In the genomic region with DNA sequence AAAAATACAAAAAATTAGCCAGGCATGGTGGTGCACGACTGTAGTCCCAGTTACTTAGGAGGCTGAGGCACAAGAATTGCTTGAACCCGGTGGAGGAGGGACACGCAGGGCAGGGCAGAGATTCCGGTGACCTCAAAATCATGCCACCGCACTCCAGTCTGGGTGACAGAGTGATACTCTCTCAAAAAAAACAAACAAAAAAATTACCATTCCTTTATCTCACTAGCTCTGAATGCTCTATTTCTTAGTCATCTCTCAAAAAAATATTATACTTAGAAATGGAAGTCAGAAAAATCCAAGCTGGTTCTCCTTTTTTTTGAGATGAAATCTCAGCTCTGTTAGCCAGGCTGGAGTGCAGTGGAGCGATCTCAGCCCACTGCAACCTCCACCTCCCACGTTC, we compare ENCODE assay signal across 18 cellular contexts. TPM values are rescaled to one million over a fixed set of nuclear protein-coding genes. Genes with fewer than 3 reads are reported as not detected.
A peak's percentile ranks its signal among the peaks of the same experiment; 100 is the strongest.
DNase-seq lines count a peak whose midpoint lies in the region; ATAC-seq, FAIRE-seq and TF ChIP-seq lines count a peak whose summit lies in the region.
"Had no signal": no experiment of that assay in that cellular context is flagged by ENCODE, and none has a peak within 500 bp of the region (broad histone marks: within the 10 kb centered on the region; RNA-seq: fewer than 3 reads in every experiment).

No MANE protein-coding gene starts in this region.

- intact Hi-C loops in endothelial cell of umbilical vein (cut with micrococcal nuclease) = loop anchor here (2.0 kb wide), 1 partner anchor 52 kb away; no protein-coding TSS in a partner anchor

- H3K4me1 ChIP-seq in endothelial cell of umbilical vein (ENCODE audit: control insufficient read depth, extremely low read depth, insufficient read depth, low read length) (peaks cover 17% of the 10 kb centered on the region), smooth muscle cell (ENCODE audit: low read depth) (peaks cover 25% of the 10 kb centered on the region)

- no peaks in the 10 kb centered on the region for H3K9me1 ChIP-seq in endothelial cell of umbilical vein (replicated peaks; ENCODE audit: control insufficient read depth, extremely low read depth, insufficient read depth, low read length)

- dilution Hi-C loops in endothelial cell of umbilical vein (cut with MboI; ENCODE audit: extremely low pct_ligation_motif_present, low sequenced_read_pairs) = no loop called here

- BruUV-seq in endothelial cell of umbilical vein (replicated peaks; lab: Mats Ljungman, UMichigan) = no TSS peak

- H3K27ac ChIP-seq in endothelial cell of umbilical vein (ENCODE audit: insufficient read depth, low read depth, low read length) (peak overlapping the region; percentile 28), smooth muscle cell (ENCODE audit: low read depth) (peak overlapping the region; percentile 37)
- H3K27ac ChIP-seq: neutrophil, WERI-Rb-1 had no signal

- H3K9me3 ChIP-seq in endothelial cell of umbilical vein (replicated peaks; ENCODE audit: control insufficient read depth, insufficient read depth, low read length) (no peaks in the 10 kb centered on the region), smooth muscle cell (replicated peaks; ENCODE audit: low read depth) (no peaks in the 10 kb centered on the region)
- H3K9me3 ChIP-seq: neutrophil had no signal

- H3K9me3 Mint-ChIP-seq in activated T-cell treated with anti-CD3 and anti-CD28 coated beads, Interleukin-2, amount 50 U/mL, for 24 hours = no peaks in the 10 kb centered on the region
- no peaks in the 10 kb centered on the region for H3K9me3 Mint-ChIP-seq in activated T-cell treated with anti-CD3 and anti-CD28 coated beads, Interleukin-2, amount 50 U/mL, for 4 hours

- CTCF ChIA-PET in endothelial cell of umbilical vein (lab: Charles Lee) = interaction anchor here (0.9 to 2.2 kb wide), 7 partner anchors 9 to 67 kb away, joined by 4 to 8 read pairs (median 4); no protein-coding TSS in a partner anchor

- H3K4me1 Mint-ChIP-seq in activated T-cell treated with anti-CD3 and anti-CD28 coated beads, Interleukin-2, amount 50 U/mL, for 24 hours (ENCODE audit: low read depth) = peaks cover 59% of the 10 kb centered on the region
- H3K4me1 Mint-ChIP-seq in activated T-cell treated with anti-CD3 and anti-CD28 coated beads, Interleukin-2, amount 50 U/mL, for 4 hours (ENCODE audit: low read depth) = peaks cover 35% of the 10 kb centered on the region
- H3K4me1 Mint-ChIP-seq: activated CD8-positive, alpha-beta memory T cell treated with anti-CD3 and anti-CD28 coated beads, Interleukin-2, amount 10 ng/mL, durations not matched to agents 7 days and 5 days had no signal

- peaks cover 24% of the 10 kb centered on the region for H3K79me2 ChIP-seq in endothelial cell of umbilical vein (ENCODE audit: control insufficient read depth, insufficient read depth, low read length)
- H3K79me2 ChIP-seq in smooth muscle cell (ENCODE audit: low read depth) = peaks cover 77% of the 10 kb centered on the region

- POLR2A ChIA-PET in endothelial cell of umbilical vein (lab: Charles Lee) = interaction anchor here (1.0 kb wide), 1 partner anchor 10 kb away, joined by 3 read pairs; no protein-coding TSS in a partner anchor

- TF ChIP-seq CTCF in endothelial cell of umbilical vein (IDR thresholded peaks at IDR 0.05; ENCODE audit: extremely low read depth in 1 of 2, insufficient read depth in 1 of 2, low read depth in 1 of 2, low read length in 2 of 2) = no peak
- TF ChIP-seq CTCF in smooth muscle cell (IDR thresholded peaks at IDR 0.05; ENCODE audit: borderline replicate concordance, insufficient read depth, poor library complexity, severe bottlenecking) = no peak

- H2AFZ ChIP-seq in endothelial cell of umbilical vein (ENCODE audit: low read depth, low read length) (no peak overlapping the region), smooth muscle cell (ENCODE audit: low read depth) (no peak overlapping the region)

- no peaks in the 10 kb centered on the region for H3F3A ChIP-seq in smooth muscle cell (ENCODE audit: low read depth)

- no peak overlapping the region for H3K4me3 ChIP-seq in endothelial cell of umbilical vein (replicated peaks in 1 of 3; ENCODE audit: insufficient read depth in 1 of 3, low read depth in 1 of 3, low read length in 3 of 3)
- no peak overlapping the region for H3K4me3 ChIP-seq in smooth muscle cell

- no peaks in the 10 kb centered on the region for H3K27me3 Mint-ChIP-seq in activated T-cell treated with anti-CD3 and anti-CD28 coated beads, Interleukin-2, amount 50 U/mL, for 24 hours
- no peaks in the 10 kb centered on the region for H3K27me3 Mint-ChIP-seq in activated T-cell treated with anti-CD3 and anti-CD28 coated beads, Interleukin-2, amount 50 U/mL, for 4 hours (ENCODE audit: low read depth)
- H3K27me3 Mint-ChIP-seq: activated CD8-positive, alpha-beta memory T cell treated with anti-CD3 and anti-CD28 coated beads, Interleukin-2, amount 10 ng/mL, durations not matched to agents 7 days and 5 days had no signal

- peak overlapping the region; percentile 52 for H3K4me2 ChIP-seq in endothelial cell of umbilical vein (ENCODE audit: insufficient read depth, low read length)
- H3K4me2 ChIP-seq in smooth muscle cell = peak overlapping the region; percentile 25

- no peak for ATAC-seq in activated T-cell treated with anti-CD3 and anti-CD28 coated beads, Interleukin-2, amount 50 U/mL, for 4 hours
- ATAC-seq in GM18870 (IDR thresholded peaks at IDR 0.05; ENCODE audit: unreplicated experiment) = no peak
- ATAC-seq: activated CD8-positive, alpha-beta memory T cell treated with anti-CD3 and anti-CD28 coated beads, Interleukin-2, amount 10 ng/mL, durations not matched to agents 7 days and 5 days had no signal

- H3K9ac ChIP-seq in endothelial cell of umbilical vein (replicated peaks; ENCODE audit: extremely low read depth, insufficient read depth, low read length) = no peak overlapping the region
- no peak overlapping the region for H3K9ac ChIP-seq in smooth muscle cell (ENCODE audit: low read depth)

- TF ChIP-seq POLR2A in endothelial cell of umbilical vein (IDR thresholded peaks at IDR 0.05; ENCODE audit: low read depth, low read length) = no peak

- DNase-seq in activated T-cell treated with anti-CD3 and anti-CD28 coated beads, Interleukin-2, amount 50 U/mL, for 24 hours = no peak
- DNase-seq in activated T-cell treated with anti-CD3 and anti-CD28 coated beads, Interleukin-2, amount 50 U/mL, for 4 hours = no peak
- DNase-seq in M059J (ENCODE audit: low read depth) (peak; percentile 82), endothelial cell of umbilical vein (ENCODE audit: low read depth, low spot score) (peak; percentile 26), smooth muscle cell (lab: John Stamatoyannopoulos, UW; ENCODE audit: unreplicated experiment) (no peak), D341Med (ENCODE audit: low spot score) (no peak), NCI-H1436 treated with DMSO at 0.1 percent for 48 hours (lab: John Stamatoyannopoulos, UW) (no peak)
- DNase-seq: activated CD8-positive, alpha-beta memory T cell treated with anti-CD3 and anti-CD28 coated beads, Interleukin-2, amount 10 ng/mL, durations not matched to agents 7 days and 5 days; activated naive CD4-positive, alpha-beta T cell; central memory CD4-positive, alpha-beta T cell; islet precursor cell; NCI-H146; NCI-H446 treated with DMSO at 0.1 percent for 48 hours; OCI-M1; small intestine; WERI-Rb-1 had no signal

- H3K27me3 ChIP-seq in endothelial cell of umbilical vein (ENCODE audit: control insufficient read depth in 2 of 2, insufficient read depth in 2 of 2, low read length in 2 of 2) = no peaks in the 10 kb centered on the region
- H3K27me3 ChIP-seq in smooth muscle cell (ENCODE audit: low read depth) = no peaks in the 10 kb centered on the region
- H3K27me3 ChIP-seq: neutrophil had no signal

- no peak overlapping the region for H3K4me3 Mint-ChIP-seq in activated T-cell treated with anti-CD3 and anti-CD28 coated beads, Interleukin-2, amount 50 U/mL, for 24 hours
- no peak overlapping the region for H3K4me3 Mint-ChIP-seq in activated T-cell treated with anti-CD3 and anti-CD28 coated beads, Interleukin-2, amount 50 U/mL, for 4 hours
- H3K4me3 Mint-ChIP-seq: activated CD8-positive, alpha-beta memory T cell treated with anti-CD3 and anti-CD28 coated beads, Interleukin-2, amount 10 ng/mL, durations not matched to agents 7 days and 5 days had no signal

- H4K20me1 ChIP-seq in endothelial cell of umbilical vein (replicated peaks; ENCODE audit: control insufficient read depth, extremely low read depth, insufficient read depth, low read length) (no peaks in the 10 kb centered on the region), smooth muscle cell (ENCODE audit: low read depth) (peaks cover 65% of the 10 kb centered on the region)

- H3K36me3 Mint-ChIP-seq in activated T-cell treated with anti-CD3 and anti-CD28 coated beads, Interleukin-2, amount 50 U/mL, for 24 hours (ENCODE audit: low read depth) = peaks cover 59% of the 10 kb centered on the region
- H3K36me3 Mint-ChIP-seq in activated T-cell treated with anti-CD3 and anti-CD28 coated beads, Interleukin-2, amount 50 U/mL, for 4 hours (ENCODE audit: insufficient read depth) = peaks cover 20% of the 10 kb centered on the region

- H3K36me3 ChIP-seq in endothelial cell of umbilical vein (ENCODE audit: control insufficient read depth in 2 of 2, extremely low read depth in 1 of 2, insufficient read depth in 2 of 2, low read length in 2 of 2) = no peaks in the 10 kb centered on the region
- no peaks in the 10 kb centered on the region for H3K36me3 ChIP-seq in smooth muscle cell (ENCODE audit: low read depth)
- H3K36me3 ChIP-seq: neutrophil had no signal

- H3K27ac Mint-ChIP-seq in activated T-cell treated with anti-CD3 and anti-CD28 coated beads, Interleukin-2, amount 50 U/mL, for 24 hours = peak overlapping the region; percentile 82
- H3K27ac Mint-ChIP-seq: activated CD8-positive, alpha-beta memory T cell treated with anti-CD3 and anti-CD28 coated beads, Interleukin-2, amount 10 ng/mL, durations not matched to agents 7 days and 5 days had no signal

- peak; percentile 54 for FAIRE-seq in endothelial cell of umbilical vein (lab: Jason Lieb, UNC)
- FAIRE-seq: small intestine had no signal

- 75% methylated on average over 7 of the region's 7 CpGs for WGBS in smooth muscle cell (ENCODE audit: low lambda C conversion rate)

RNA-seq across cellular contexts. Expression of gene SPOP, which starts 40.8 kb away (rescaled TPM):
- total RNA-seq in activated T-cell treated with anti-CD3 and anti-CD28 coated beads, Interleukin-2, amount 50 U/mL, for 4 hours = 10 to 100 TPM; 61.4 to 78.1 (median 71.9) TPM
- total RNA-seq in M059J (2014; rRNA removed; shearing (Covaris generic)) = 28.2 and 47.5 TPM in 2 replicates
- total RNA-seq in endothelial cell of umbilical vein (61.0 and 61.9 TPM in 2 replicates), smooth muscle cell (36.5 and 55.0 TPM in 2 replicates)
- polyA plus RNA-seq in endothelial cell of umbilical vein (46.9 and 55.5 TPM in 2 replicates), smooth muscle cell (54.9 and 69.8 TPM in 2 replicates)
- 42.6 and 43.6 TPM in 2 replicates for polyA plus RNA-seq in endothelial cell of umbilical vein (2011; cell fraction: cytosol; rRNA removed)
- 85.1 and 105 TPM in 2 replicates for polyA plus RNA-seq in endothelial cell of umbilical vein (2011; cell fraction: nucleus; rRNA removed)
- 45.0 and 51.7 TPM in 2 replicates for polyA plus RNA-seq in endothelial cell of umbilical vein (2012)
- polyA minus RNA-seq in endothelial cell of umbilical vein = 91.0 and 97.0 TPM in 2 replicates
- polyA minus RNA-seq in endothelial cell of umbilical vein (2011; cell fraction: cytosol; rRNA and poly(A)+ RNA removed) = 45.3 TPM
- 58.0 and 66.0 TPM in 2 replicates for polyA minus RNA-seq in endothelial cell of umbilical vein (2011; cell fraction: nucleus; rRNA and poly(A)+ RNA removed)

Comparison
In these comparisons a context has a peak if more than half of its experiments do, and no peak if none do; other contexts are left out.
1. DNase-seq: peak in M059J (single experiment) and endothelial cell of umbilical vein (single experiment); none in activated T-cell treated with anti-CD3 and anti-CD28 coated beads, Interleukin-2, amount 50 U/mL, for 24 hours (single experiment), activated T-cell treated with anti-CD3 and anti-CD28 coated beads, Interleukin-2, amount 50 U/mL, for 4 hours (single experiment), smooth muscle cell (single experiment), D341Med (single experiment) and NCI-H1436 treated with DMSO at 0.1 percent for 48 hours (single experiment).